Comparison of ENCODE assay signal across 8 cellular contexts in the genomic region with DNA sequence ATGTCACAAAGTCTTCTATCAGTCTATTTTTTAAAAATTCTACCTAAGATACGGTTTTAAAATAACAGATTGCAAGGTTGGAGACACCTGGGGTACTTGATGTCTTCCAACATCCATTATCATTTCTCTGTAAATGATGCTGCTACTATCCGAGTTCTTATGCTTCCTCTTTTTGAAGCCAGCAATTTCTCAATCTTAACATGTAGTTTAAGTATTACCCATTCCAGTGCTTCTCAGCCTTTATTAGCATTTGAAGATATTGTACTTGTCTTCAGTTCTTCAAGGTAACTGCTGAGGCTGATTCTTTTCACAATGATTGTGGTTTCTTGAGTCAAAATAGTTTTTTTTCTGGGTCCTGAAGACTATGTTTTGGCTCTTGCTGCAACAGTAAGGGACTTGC.
A peak's percentile ranks its signal among the peaks of the same experiment; 100 is the strongest.
DNase-seq lines count a peak whose midpoint lies in the region; ATAC-seq and TF ChIP-seq lines count a peak whose summit lies in the region.

No MANE protein-coding gene starts in this region.

- H2AFZ ChIP-seq in IMR-90 (replicated peaks; ENCODE audit: low read length, poor library complexity), result peak overlapping the region; percentile 93

- H3K27me3 Mint-ChIP-seq in brain, result peaks cover 42% of the 10 kb centered on the region

- peaks cover 13% of the 10 kb centered on the region for H3K27me3 ChIP-seq in IMR-90 (ENCODE audit: control insufficient read depth, insufficient read depth, low read length)
- no peaks in the 10 kb centered on the region for H3K27me3 ChIP-seq in psoas muscle (ENCODE audit: insufficient read depth in 3 of 3, low read length in 2 of 3)

- peak overlapping the region; percentile 90 to 94 (median 93) for H3K4me3 Mint-ChIP-seq in brain

- POLR2A ChIA-PET in IMR-90 (lab: Charles Lee; ENCODE audit: unreplicated experiment), result no interaction called here

- H3K27ac ChIP-seq in IMR-90 (ENCODE audit: insufficient read depth, low read length), result no peak overlapping the region
- no peak overlapping the region for H3K27ac ChIP-seq in psoas muscle

- no peaks in the 10 kb centered on the region for H3K9me1 ChIP-seq in IMR-90 (ENCODE audit: insufficient read depth, low read length)

- no peak overlapping the region for H2BK120ac ChIP-seq in IMR-90 (ENCODE audit: low read depth, low read length)

- H3K23ac ChIP-seq in IMR-90 (ENCODE audit: low read depth, low read length), result no peak overlapping the region

- H3K36me3 ChIP-seq in IMR-90 (ENCODE audit: control insufficient read depth, insufficient read depth, low read length) (no peaks in the 10 kb centered on the region), psoas muscle (ENCODE audit: insufficient read depth in 1 of 2, low read depth in 1 of 2) (no peaks in the 10 kb centered on the region)

- H3K14ac ChIP-seq in IMR-90 (replicated peaks; ENCODE audit: low read depth, low read length), result no peak overlapping the region

- H4K91ac ChIP-seq in IMR-90 (ENCODE audit: insufficient read depth, low read depth, low read length), result no peak overlapping the region

- no peak overlapping the region for H2BK20ac ChIP-seq in IMR-90 (ENCODE audit: low read depth, low read length)

- no CpG with 5 or more reads among the region's 2 CpGs for WGBS in IMR-90 (ENCODE audit: extremely low coverage in 2 of 2, insufficient read length in 1 of 2), 2 experiments
- WGBS in psoas muscle, 3 donors, result 50 to 66% (median 63%) methylated on average over 2 of the region's 2 CpGs

- H3K4me1 Mint-ChIP-seq in brain, result peaks cover 5% of the 10 kb centered on the region

- TF ChIP-seq RAD21 in IMR-90 (IDR thresholded peaks at IDR 0.05; ENCODE audit: low read length), result no peak

- no peak for TF ChIP-seq CTCF in IMR-90 (conservative IDR thresholded peaks at IDR 0.05; ENCODE audit: low read depth, low read length)
- TF ChIP-seq CTCF in brain (conservative IDR thresholded peaks at IDR 0.05), result no peak
- no peak for TF ChIP-seq CTCF in psoas muscle (IDR thresholded peaks at IDR 0.05)

- dilution Hi-C loops in IMR-90 (cut with HindIII; ENCODE audit: low sequenced_read_pairs, unreplicated experiment), result no loop called here

- no peak for TF ChIP-seq POLR2A in IMR-90 (IDR thresholded peaks at IDR 0.05; ENCODE audit: low read depth, low read length)

- no peak overlapping the region for H3K27ac Mint-ChIP-seq in brain

- no peak overlapping the region for H2BK15ac ChIP-seq in IMR-90 (ENCODE audit: low read depth, low read length)

- in situ Hi-C loops in IMR-90 (cut with MboI; ENCODE audit: low sequenced_read_pairs), result loop anchor here (10.0 to 25.0 kb wide), 2 partner anchors 397 to 579 kb away; a partner anchor contains a TSS

- DNase-seq in IMR-90 (no peak), psoas muscle (no peak), mucosa of gallbladder (ENCODE audit: low spot score) (no peak), DMS 273 treated with DMSO at 0.1 percent for 48 hours (lab: John Stamatoyannopoulos, UW) (no peak), NCI-H146 (lab: John Stamatoyannopoulos, UW) (no peak)
- DNase-seq in activated CD4-positive, alpha-beta T cell treated with anti-CD3 and anti-CD28 coated beads, Interleukin-2, amount 50 U/mL, for 4 hours, result no peak

- intact Hi-C loops in IMR-90 (cut with micrococcal nuclease), result loop anchor here (2.0 kb wide), 1 partner anchor 43 kb away; no protein-coding TSS in a partner anchor
- intact Hi-C loops in psoas muscle (cut with DNase I), result loop anchor here in 1 of 2 donors (2.0 to 5.0 kb wide), 2 partner anchors 89 to 133 kb away; a partner anchor contains a TSS

- H2AK5ac ChIP-seq in IMR-90 (ENCODE audit: low read depth, low read length), result no peak overlapping the region

- H3K56ac ChIP-seq in IMR-90 (ENCODE audit: extremely low read depth, insufficient read depth, low read length), result no peak overlapping the region

- H3K4me3 ChIP-seq in IMR-90 (ENCODE audit: insufficient read depth, low read depth, low read length) (no peak overlapping the region), psoas muscle (peak overlapping the region; percentile 72)

- no peak overlapping the region for H4K5ac ChIP-seq in IMR-90 (ENCODE audit: low read depth, low read length)

- peak; percentile 6 for ATAC-seq in GM19372 (IDR thresholded peaks at IDR 0.05; ENCODE audit: low read depth, unreplicated experiment)
- ATAC-seq in IMR-90 (ENCODE audit: low read depth), result no peak
- ATAC-seq in psoas muscle, result no peak

- H3K79me1 ChIP-seq in IMR-90 (ENCODE audit: low read depth in 1 of 2, low read length in 2 of 2), result no peaks in the 10 kb centered on the region

- no TSS peak for BruUV-seq in IMR-90 (replicated peaks; lab: Mats Ljungman, UMichigan)

- no peak overlapping the region for H3K4ac ChIP-seq in IMR-90 (ENCODE audit: low read depth, low read length)

- no peak overlapping the region for H3K18ac ChIP-seq in IMR-90 (ENCODE audit: low read depth, low read length)

- H4K8ac ChIP-seq in IMR-90 (ENCODE audit: low read depth in 2 of 2, low read length in 2 of 2), result no peak overlapping the region

- H3K9me3 ChIP-seq in IMR-90 (ENCODE audit: control insufficient read depth, insufficient read depth, low read length) (no peaks in the 10 kb centered on the region), psoas muscle (no peaks in the 10 kb centered on the region)

- no peaks in the 10 kb centered on the region for H4K20me1 ChIP-seq in IMR-90 (ENCODE audit: insufficient read depth, low read length)

- no peak overlapping the region for H2AK9ac ChIP-seq in IMR-90 (replicated peaks; ENCODE audit: low read depth, low read length, poor library complexity)

- CTCF ChIA-PET in IMR-90 (lab: Yijun Ruan, JAX), result interaction anchor here (1.1 to 2.3 kb wide), 5 partner anchors 86 to 285 kb away, joined by 3 to 12 read pairs (median 5); no protein-coding TSS in a partner anchor

- no peak overlapping the region for H2BK5ac ChIP-seq in IMR-90 (ENCODE audit: low read depth, low read length, poor library complexity, severe bottlenecking)

- no peaks in the 10 kb centered on the region for H3K36me3 Mint-ChIP-seq in brain

- H3K9ac ChIP-seq in IMR-90 (ENCODE audit: low read depth, low read length), result no peak overlapping the region

- H3K4me1 ChIP-seq in IMR-90 (ENCODE audit: control insufficient read depth, insufficient read depth, low read length) (no peaks in the 10 kb centered on the region), psoas muscle (no peaks in the 10 kb centered on the region)

- peaks cover 0 to 5% (median 0%) of the 10 kb centered on the region in 5 experiments for H3K9me3 Mint-ChIP-seq in brain

- peak overlapping the region; percentile 80; the same call in 1 of the 2 replicates for H3K4me2 ChIP-seq in IMR-90 (ENCODE audit: low read depth, low read length)

TF ChIP-seq in IMR-90, 13 proteins besides CTCF, POLR2A, EP300 and RAD21:
- TF ChIP-seq NFE2L2 (IDR thresholded peaks at IDR 0.05; ENCODE audit: low read depth, low read length), result no peak
- TF ChIP-seq, protein P1, sequence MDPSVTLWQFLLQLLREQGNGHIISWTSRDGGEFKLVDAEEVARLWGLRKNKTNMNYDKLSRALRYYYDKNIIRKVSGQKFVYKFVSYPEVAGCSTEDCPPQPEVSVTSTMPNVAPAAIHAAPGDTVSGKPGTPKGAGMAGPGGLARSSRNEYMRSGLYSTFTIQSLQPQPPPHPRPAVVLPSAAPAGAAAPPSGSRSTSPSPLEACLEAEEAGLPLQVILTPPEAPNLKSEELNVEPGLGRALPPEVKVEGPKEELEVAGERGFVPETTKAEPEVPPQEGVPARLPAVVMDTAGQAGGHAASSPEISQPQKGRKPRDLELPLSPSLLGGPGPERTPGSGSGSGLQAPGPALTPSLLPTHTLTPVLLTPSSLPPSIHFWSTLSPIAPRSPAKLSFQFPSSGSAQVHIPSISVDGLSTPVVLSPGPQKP (IDR thresholded peaks at IDR 0.05; ENCODE audit: borderline replicate concordance, low read depth, low read length), result no peak
- TF ChIP-seq MAFK (IDR thresholded peaks at IDR 0.05; ENCODE audit: low read depth, low read length), result no peak
- no peak for TF ChIP-seq SMC3 (IDR thresholded peaks at IDR 0.05; ENCODE audit: low read depth, low read length)
- TF ChIP-seq CHD1 (IDR thresholded peaks at IDR 0.05; ENCODE audit: low read depth, low read length), result no peak
- TF ChIP-seq FOS (IDR thresholded peaks at IDR 0.05; ENCODE audit: low read depth, low read length), result no peak
- TF ChIP-seq, protein P2, sequence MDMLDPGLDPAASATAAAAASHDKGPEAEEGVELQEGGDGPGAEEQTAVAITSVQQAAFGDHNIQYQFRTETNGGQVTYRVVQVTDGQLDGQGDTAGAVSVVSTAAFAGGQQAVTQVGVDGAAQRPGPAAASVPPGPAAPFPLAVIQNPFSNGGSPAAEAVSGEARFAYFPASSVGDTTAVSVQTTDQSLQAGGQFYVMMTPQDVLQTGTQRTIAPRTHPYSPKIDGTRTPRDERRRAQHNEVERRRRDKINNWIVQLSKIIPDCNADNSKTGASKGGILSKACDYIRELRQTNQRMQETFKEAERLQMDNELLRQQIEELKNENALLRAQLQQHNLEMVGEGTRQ (IDR thresholded peaks at IDR 0.05; ENCODE audit: low read depth, low read length), result no peak
- TF ChIP-seq CEBPB (IDR thresholded peaks at IDR 0.05; ENCODE audit: low read depth, low read length), result no peak
- no peak for TF ChIP-seq RCOR1 (IDR thresholded peaks at IDR 0.05; ENCODE audit: insufficient replicate concordance, low read length)
- no peak for TF ChIP-seq RFX5 (IDR thresholded peaks at IDR 0.05; ENCODE audit: low read depth, low read length)
- TF ChIP-seq MAZ (IDR thresholded peaks at IDR 0.05; ENCODE audit: borderline replicate concordance, low read depth, low read length), result no peak
- TF ChIP-seq BHLHE40 (IDR thresholded peaks at IDR 0.05; ENCODE audit: low read depth, low read length), result no peak
- TF ChIP-seq MXI1 (IDR thresholded peaks at IDR 0.05; ENCODE audit: borderline replicate concordance, low read depth, low read length), result no peak
